In the genomic region with DNA sequence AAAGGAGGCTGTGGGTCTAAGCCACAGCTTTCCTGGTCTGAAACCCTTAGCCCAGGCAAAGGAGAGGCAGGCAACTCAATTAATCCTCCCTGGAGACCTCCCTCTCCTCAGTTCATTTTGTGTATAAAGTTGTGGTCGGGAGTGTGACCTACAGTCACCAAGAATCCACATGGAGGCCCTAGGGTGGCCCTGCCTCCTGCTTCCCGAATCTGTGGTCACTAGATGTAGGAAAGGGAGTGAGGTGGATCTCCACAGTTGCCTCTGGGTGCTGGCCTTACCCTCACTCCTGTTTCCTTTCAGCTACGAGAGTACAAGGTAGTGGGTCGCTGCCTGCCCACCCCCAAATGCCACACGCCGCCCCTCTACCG, we compare ENCODE assay signal across 8 cellular contexts. TPM values are rescaled to one million over a fixed set of nuclear protein-coding genes. Genes with fewer than 3 reads are reported as not detected.
A peak's percentile ranks its signal among the peaks of the same experiment; 100 is the strongest.
DNase-seq lines count a peak whose midpoint lies in the region; ATAC-seq and TF ChIP-seq lines count a peak whose summit lies in the region.

No MANE protein-coding gene starts in this region.

- H3K27ac ChIP-seq in cardiac muscle cell (peak overlapping the region; percentile 4), lower lobe of right lung (peak overlapping the region; percentile 92), upper lobe of right lung (peak overlapping the region; percentile 91)

- ATAC-seq in Right ventricle myocardium superior (ENCODE audit: poor library complexity) (no peak), lower lobe of right lung (no peak), upper lobe of right lung (no peak)

- H3K27me3 ChIP-seq in cardiac muscle cell (no peaks in the 10 kb centered on the region), lower lobe of right lung (ENCODE audit: low read depth) (no peaks in the 10 kb centered on the region), upper lobe of right lung (no peaks in the 10 kb centered on the region)

- H3K4me1 ChIP-seq in cardiac muscle cell (ENCODE audit: low read depth) (peaks cover 6% of the 10 kb centered on the region), lower lobe of right lung (peaks cover 31% of the 10 kb centered on the region), upper lobe of right lung (peaks cover 12% of the 10 kb centered on the region)

- DNase-seq in cardiac muscle cell (ENCODE audit: low read depth in 1 of 2, low spot score in 1 of 2) (no peak), Right ventricle myocardium superior (no peak), astrocyte of the cerebellum (ENCODE audit: low read depth) (no peak), lower lobe of right lung (no peak), upper lobe of right lung (no peak), NCI-H524 (lab: John Stamatoyannopoulos, UW) (no peak), NCI-H345 treated with DMSO at 0.1 percent for 48 hours (lab: John Stamatoyannopoulos, UW; ENCODE audit: unreplicated experiment) (no peak)
- DNase-seq in activated CD4-positive, alpha-beta T cell treated with anti-CD3 and anti-CD28 coated beads, Interleukin-2, amount 50 U/mL, for 4 hours, result no peak

- H3K4me3 ChIP-seq in cardiac muscle cell (peak overlapping the region; percentile 95), astrocyte of the cerebellum (ENCODE audit: low read depth, low read length) (peak overlapping the region; percentile 62), lower lobe of right lung (peak overlapping the region; percentile 100), upper lobe of right lung (peak overlapping the region; percentile 93)

- intact Hi-C loops in Right ventricle myocardium superior (cut with DNase I), result loop anchor here (5.0 to 10.0 kb wide), 2 partner anchors 76 to 134 kb away; no protein-coding TSS in a partner anchor
- intact Hi-C loops in lower lobe of right lung (cut with DNase I), result no loop called here
- intact Hi-C loops in upper lobe of right lung (cut with DNase I), result no loop called here

- H3K9me3 ChIP-seq in cardiac muscle cell (ENCODE audit: low read depth) (no peaks in the 10 kb centered on the region), lower lobe of right lung (no peaks in the 10 kb centered on the region), upper lobe of right lung (no peaks in the 10 kb centered on the region)

- in situ Hi-C loops in astrocyte of the cerebellum (cut with HindIII; ENCODE audit: low sequenced_read_pairs), result no loop called here

- peaks cover 26% of the 10 kb centered on the region for H3K36me3 ChIP-seq in cardiac muscle cell
- peaks cover 50% of the 10 kb centered on the region for H3K36me3 ChIP-seq in lower lobe of right lung
- H3K36me3 ChIP-seq in upper lobe of right lung, result peaks cover 41% of the 10 kb centered on the region

- TF ChIP-seq CTCF in cardiac muscle cell (IDR thresholded peaks at IDR 0.05; ENCODE audit: low read depth, low read length), result no peak
- TF ChIP-seq CTCF in astrocyte of the cerebellum (IDR thresholded peaks at IDR 0.05; ENCODE audit: low read depth, low read length, missing control alignments), result no peak
- TF ChIP-seq CTCF in lower lobe of right lung (IDR thresholded peaks at IDR 0.05), result no peak
- TF ChIP-seq CTCF in upper lobe of right lung (IDR thresholded peaks at IDR 0.05), result no peak

RNA-seq across cellular contexts. Expression of gene RPL18A, which starts 1.3 kb away (rescaled TPM):
- 1,484 and 1,728 TPM in 2 replicates for total RNA-seq in cardiac muscle cell
- polyA plus RNA-seq in cardiac muscle cell, result 930 and 1,120 TPM in 2 replicates
- 723 TPM for total RNA-seq in Right ventricle myocardium superior
- total RNA-seq in lower lobe of right lung, result 1,378 TPM
- 1,315 TPM for total RNA-seq in upper lobe of right lung

RNA-seq across cellular contexts. Expression of gene SLC5A5, which starts 10.8 kb away (rescaled TPM):
- total RNA-seq in cardiac muscle cell (0.04 and 0.21 TPM in 2 replicates), Right ventricle myocardium superior (not detected), lower lobe of right lung (0.18 TPM), upper lobe of right lung (not detected)
- not detected in 2 replicates for polyA plus RNA-seq in cardiac muscle cell

RNA-seq across cellular contexts. Expression of gene JAK3, which starts 13.2 kb away (rescaled TPM):
- 3.2 and 14.5 TPM in 2 replicates for total RNA-seq in cardiac muscle cell
- 1.5 and 11.0 TPM in 2 replicates for polyA plus RNA-seq in cardiac muscle cell
- 1.5 TPM for total RNA-seq in Right ventricle myocardium superior
- 15.9 TPM for total RNA-seq in lower lobe of right lung
- total RNA-seq in upper lobe of right lung, result 15.1 TPM

RNA-seq across cellular contexts. Expression of gene INSL3, which starts 39.7 kb away (rescaled TPM):
- total RNA-seq in cardiac muscle cell, result 0.25 and 0.63 TPM in 2 replicates
- polyA plus RNA-seq in cardiac muscle cell, result 0.47 TPM in 1 of 2 replicates, not detected in the other
- not detected for total RNA-seq in Right ventricle myocardium superior
- not detected for total RNA-seq in lower lobe of right lung
- total RNA-seq in upper lobe of right lung, result not detected

Comparison
In these comparisons a context has a peak if more than half of its experiments do, and no peak if none do; other contexts are left out.
1. H3K27ac ChIP-seq: peak in every context shown above with its lines; median percentile 92 in lower lobe of right lung; 91 in upper lobe of right lung; 4 in cardiac muscle cell.